8 cellular contexts compared by ENCODE assay signal in genomic region chr10:21519981-21520436, GRCh38. TPM values are rescaled to one million over a fixed set of nuclear protein-coding genes. Genes with fewer than 3 reads are reported as not detected.
DNase-seq lines count a peak whose midpoint lies in the region; ATAC-seq, FAIRE-seq and TF ChIP-seq lines count a peak whose summit lies in the region.

No MANE protein-coding gene starts in this region.

- intact Hi-C loops in A673 (cut with micrococcal nuclease; ENCODE audit: unreplicated experiment) (loop anchor here (5.0 kb wide), 1 partner anchor 212 kb away; no protein-coding TSS in a partner anchor), body of pancreas (cut with DNase I) (no loop called here), left lung (cut with DNase I) (no loop called here), thyroid gland (cut with DNase I) (loop anchor here (10.0 kb wide), 1 partner anchor 805 kb away; the partner anchor contains the start of gene BMI1)

- H3K9me3 ChIP-seq in A673 (ENCODE audit: low read depth, low read length, poor library complexity, severe bottlenecking) (no peaks in the 10 kb centered on the region), body of pancreas (no peaks in the 10 kb centered on the region), left lung (no peaks in the 10 kb centered on the region), thyroid gland (no peaks in the 10 kb centered on the region)

- FAIRE-seq in GM18507 (lab: Jason Lieb, UNC), result peak; percentile 73

- CTCF ChIA-PET in A673 (lab: Charles Lee), result interaction anchor here (0.5 kb wide), 1 partner anchor 23 kb away, joined by 7 read pairs; no protein-coding TSS in a partner anchor

- WGBS in body of pancreas, 2 donors, result 25 to 44% methylated on average over 12 of the region's 12 CpGs
- 24 to 25% methylated on average over 12 of the region's 12 CpGs for WGBS in thyroid gland, 2 donors

- POLR2A ChIA-PET in A673 (lab: Charles Lee; ENCODE audit: low non-redundant PET), result no interaction called here

- ATAC-seq in body of pancreas (no peak), left lung (peak; percentile 9)

- H3K27me3 ChIP-seq in A673 (replicated peaks; ENCODE audit: insufficient read depth, low read depth, low read length, poor library complexity) (no peaks in the 10 kb centered on the region), body of pancreas (no peaks in the 10 kb centered on the region), left lung (peaks cover 0 to 60% of the 10 kb centered on the region in 2 donors), thyroid gland (no peaks in the 10 kb centered on the region)

- H3K27ac ChIP-seq in A673 (ENCODE audit: low read depth, low read length, poor library complexity, severe bottlenecking) (peak overlapping the region; percentile 78), body of pancreas (peak overlapping the region; percentile 33 to 76 (median 70)), left lung (peak overlapping the region; percentile 61 to 82), thyroid gland (peak overlapping the region; percentile 78 to 88 (median 83))

- BruUV-seq in A673 (replicated peaks; lab: Mats Ljungman, UMichigan), result no TSS peak

- H3K4me1 ChIP-seq in A673 (ENCODE audit: insufficient read depth, low read length, poor library complexity, severe bottlenecking) (peaks cover 65% of the 10 kb centered on the region), body of pancreas (peaks cover 27% of the 10 kb centered on the region), left lung (peaks cover 0 to 51% of the 10 kb centered on the region in 2 donors), thyroid gland (peaks cover 0 to 9% of the 10 kb centered on the region in 2 donors)

- peak; percentile 73 for DNase-seq in A673 (ENCODE audit: low spot score)
- no peak for DNase-seq in GM18507 (ENCODE audit: extremely low spot score, insufficient read length, low read depth)
- peak; percentile 48 for DNase-seq in NCI-H2227 (lab: John Stamatoyannopoulos, UW; ENCODE audit: unreplicated experiment)
- DNase-seq in body of pancreas, result no peak
- DNase-seq in left lung, result no peak
- no peak for DNase-seq in thyroid gland
- no peak for DNase-seq in NK-92 (lab: John Stamatoyannopoulos, UW; ENCODE audit: unreplicated experiment)
- DNase-seq in glomerular visceral epithelial cell (ENCODE audit: extremely low spot score), result no peak

- H3K4me3 ChIP-seq in A673 (ENCODE audit: low read depth, low read length, poor library complexity, severe bottlenecking) (peak overlapping the region; percentile 59), body of pancreas (no peak overlapping the region), left lung (peak overlapping the region; percentile 24 to 52), thyroid gland (replicated peaks in 1 of 3) (peak overlapping the region in 1 of 3 donors; percentile 57)

- TF ChIP-seq CTCF in A673 (conservative IDR thresholded peaks at IDR 0.05; ENCODE audit: low read depth, low read length), result no peak
- TF ChIP-seq CTCF in body of pancreas (IDR thresholded peaks at IDR 0.05), result no peak
- TF ChIP-seq CTCF in left lung (IDR thresholded peaks at IDR 0.05), result no peak
- TF ChIP-seq CTCF in thyroid gland (IDR thresholded peaks at IDR 0.05), result no peak

- peak in 1 of 3 donors; percentile 27 for TF ChIP-seq POLR2A in body of pancreas (IDR thresholded peaks at IDR 0.05)
- peak in 1 of 2 donors; percentile 40 for TF ChIP-seq POLR2A in thyroid gland (IDR thresholded peaks at IDR 0.05)

- H3K36me3 ChIP-seq in A673 (ENCODE audit: insufficient read depth, low read length, poor library complexity, severe bottlenecking), result no peaks in the 10 kb centered on the region
- no peaks in the 10 kb centered on the region for H3K36me3 ChIP-seq in body of pancreas (replicated peaks in 1 of 2; ENCODE audit: insufficient read depth in 1 of 2, low read depth in 2 of 2)
- no peaks in the 10 kb centered on the region for H3K36me3 ChIP-seq in left lung
- no peaks in the 10 kb centered on the region for H3K36me3 ChIP-seq in thyroid gland

RNA-seq across cellular contexts. Expression of gene SKIDA1, which starts 5.5 kb away (rescaled TPM):
- 4.4 and 4.9 TPM in 2 replicates for total RNA-seq in A673 (2021)
- total RNA-seq in body of pancreas, result 1 to 10 TPM in 1 of 2 donors, under 1 TPM in 1; 0.78 to 1.3 TPM
- 1 to 10 TPM; 1.2 to 1.9 TPM for total RNA-seq in left lung
- total RNA-seq in thyroid gland, result 1 to 10 TPM; 3.1 to 9.9 (median 7.1) TPM

RNA-seq across cellular contexts. Expression of gene MLLT10, which starts 14.0 kb away (rescaled TPM):
- 58.4 and 60.0 TPM in 2 replicates for total RNA-seq in A673 (2021)
- total RNA-seq in body of pancreas, result 10 to 100 TPM; 23.7 to 30.1 TPM
- total RNA-seq in left lung, result 10 to 100 TPM; 39.9 to 43.2 TPM
- 100 to 1,000 TPM in 1 of 4 donors, 10 to 100 TPM in 3; 46.3 to 109 (median 57.7) TPM for total RNA-seq in thyroid gland

Comparison
In these comparisons a context has a peak if more than half of its experiments do, and no peak if none do; other contexts are left out.
1. DNase-seq: peak in A673 (single experiment) and NCI-H2227 (single experiment); none in GM18507 (single experiment), body of pancreas (0 of 4), left lung (0 of 2), thyroid gland (0 of 2), NK-92 (single experiment) and glomerular visceral epithelial cell (single experiment).
2. H3K4me3 ChIP-seq: peak in A673 (single experiment) and left lung (2 of 2); none in body of pancreas (0 of 2).
3. intact Hi-C loops: an anchor here in A673 (5.0 kb wide) and thyroid gland (10.0 kb wide); none called in body of pancreas and left lung.
4. Peak in every context shown above with its lines, with median percentiles within 50 percentile points of each other: H3K27ac ChIP-seq.